In genomic region chr11:123481647-123482046, GRCh38 we compare ENCODE assay signal across 1 cellular context.
A peak's percentile ranks its signal among the peaks of the same experiment; 100 is the strongest.
TF ChIP-seq lines count a peak whose summit lies in the region.

No MANE protein-coding gene starts in this region.

TF ChIP-seq in GM12878, 131 proteins besides CTCF, POLR2A, EP300 and RAD21:
- TF ChIP-seq, protein P1, sequence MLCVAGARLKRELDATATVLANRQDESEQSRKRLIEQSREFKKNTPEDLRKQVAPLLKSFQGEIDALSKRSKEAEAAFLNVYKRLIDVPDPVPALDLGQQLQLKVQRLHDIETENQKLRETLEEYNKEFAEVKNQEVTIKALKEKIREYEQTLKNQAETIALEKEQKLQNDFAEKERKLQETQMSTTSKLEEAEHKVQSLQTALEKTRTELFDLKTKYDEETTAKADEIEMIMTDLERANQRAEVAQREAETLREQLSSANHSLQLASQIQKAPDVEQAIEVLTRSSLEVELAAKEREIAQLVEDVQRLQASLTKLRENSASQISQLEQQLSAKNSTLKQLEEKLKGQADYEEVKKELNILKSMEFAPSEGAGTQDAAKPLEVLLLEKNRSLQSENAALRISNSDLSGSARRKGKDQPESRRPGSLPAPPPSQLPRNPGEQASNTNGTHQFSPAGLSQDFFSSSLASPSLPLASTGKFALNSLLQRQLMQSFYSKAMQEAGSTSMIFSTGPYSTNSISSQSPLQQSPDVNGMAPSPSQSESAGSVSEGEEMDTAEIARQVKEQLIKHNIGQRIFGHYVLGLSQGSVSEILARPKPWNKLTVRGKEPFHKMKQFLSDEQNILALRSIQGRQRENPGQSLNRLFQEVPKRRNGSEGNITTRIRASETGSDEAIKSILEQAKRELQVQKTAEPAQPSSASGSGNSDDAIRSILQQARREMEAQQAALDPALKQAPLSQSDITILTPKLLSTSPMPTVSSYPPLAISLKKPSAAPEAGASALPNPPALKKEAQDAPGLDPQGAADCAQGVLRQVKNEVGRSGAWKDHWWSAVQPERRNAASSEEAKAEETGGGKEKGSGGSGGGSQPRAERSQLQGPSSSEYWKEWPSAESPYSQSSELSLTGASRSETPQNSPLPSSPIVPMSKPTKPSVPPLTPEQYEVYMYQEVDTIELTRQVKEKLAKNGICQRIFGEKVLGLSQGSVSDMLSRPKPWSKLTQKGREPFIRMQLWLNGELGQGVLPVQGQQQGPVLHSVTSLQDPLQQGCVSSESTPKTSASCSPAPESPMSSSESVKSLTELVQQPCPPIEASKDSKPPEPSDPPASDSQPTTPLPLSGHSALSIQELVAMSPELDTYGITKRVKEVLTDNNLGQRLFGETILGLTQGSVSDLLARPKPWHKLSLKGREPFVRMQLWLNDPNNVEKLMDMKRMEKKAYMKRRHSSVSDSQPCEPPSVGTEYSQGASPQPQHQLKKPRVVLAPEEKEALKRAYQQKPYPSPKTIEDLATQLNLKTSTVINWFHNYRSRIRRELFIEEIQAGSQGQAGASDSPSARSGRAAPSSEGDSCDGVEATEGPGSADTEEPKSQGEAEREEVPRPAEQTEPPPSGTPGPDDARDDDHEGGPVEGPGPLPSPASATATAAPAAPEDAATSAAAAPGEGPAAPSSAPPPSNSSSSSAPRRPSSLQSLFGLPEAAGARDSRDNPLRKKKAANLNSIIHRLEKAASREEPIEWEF (IDR thresholded peaks at IDR 0.05; ENCODE audit: insufficient replicate concordance, low read depth, low read length): no peak
- peak; percentile 89 for TF ChIP-seq RUNX3 (IDR thresholded peaks at IDR 0.05; ENCODE audit: low read length)
- peak; percentile 27; the same call in 1 of the 2 replicates for TF ChIP-seq NFIC (IDR thresholded peaks at IDR 0.05; ENCODE audit: low read depth, low read length)
TF ChIP-seq in GM12878: peak in this region for 2.
